In the genomic region with DNA sequence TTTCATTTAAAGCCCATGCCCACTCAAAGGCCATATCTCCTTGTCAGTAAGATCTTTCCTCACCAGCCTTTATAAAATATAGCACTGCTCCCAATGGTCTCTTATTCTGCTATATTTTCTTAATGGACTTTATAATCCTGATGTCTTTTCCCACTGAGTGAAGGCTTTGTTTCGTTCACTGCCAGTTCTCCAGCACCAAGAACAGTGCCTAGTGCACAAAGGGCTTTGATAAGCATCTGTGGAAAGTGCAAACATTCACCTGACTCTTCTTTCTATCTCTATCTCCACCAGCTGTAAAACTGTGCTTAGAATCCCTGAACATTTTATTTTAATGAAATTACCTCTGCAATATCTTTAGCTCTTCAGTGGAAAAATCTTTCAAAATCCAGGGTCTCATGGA, we compare ENCODE assay signal across 30 cellular contexts.
"Had no signal": no experiment of that assay in that cellular context is flagged by ENCODE, and none has a peak within 500 bp of the region (broad histone marks: within the 10 kb centered on the region; RNA-seq: fewer than 3 reads in every experiment).

No MANE protein-coding gene starts in this region.

- H3K9me3 ChIP-seq: breast epithelium, esophagus muscularis mucosa, gastrocnemius medialis had no signal

- ATAC-seq: activated naive CD4-positive, alpha-beta T cell treated with anti-CD3 and anti-CD28 coated beads, Interleukin-2, amount 50 U/mL, for 72 hours; activated T-cell treated with anti-CD3 and anti-CD28 coated beads, Interleukin-2, amount 50 U/mL, for 72 hours; effector memory CD8-positive, alpha-beta T cell; foreskin keratinocyte; gastrocnemius medialis; heart left ventricle; WTC11 had no signal

- H3K27ac ChIP-seq: ascending aorta, breast epithelium, cardiac muscle cell, coronary artery, esophagus muscularis mucosa, foreskin keratinocyte, gastrocnemius medialis, heart left ventricle had no signal

- H3K4me3 ChIP-seq: ascending aorta, breast epithelium, cardiac muscle cell, coronary artery, esophagus muscularis mucosa, gastrocnemius medialis, heart left ventricle had no signal

- H3K4me1 ChIP-seq: ascending aorta, breast epithelium, esophagus muscularis mucosa, foreskin keratinocyte, gastrocnemius medialis, heart left ventricle had no signal

- H3K27me3 ChIP-seq: ascending aorta, cardiac muscle cell, esophagus muscularis mucosa, foreskin keratinocyte, gastrocnemius medialis, heart left ventricle had no signal

- DNase-seq: activated CD4-positive, alpha-beta memory T cell treated with anti-CD3 and anti-CD28 coated beads, Interleukin-2, amount 10 ng/mL, durations not matched to agents 7 days and 5 days; activated CD4-positive, alpha-beta T cell treated with anti-CD3 and anti-CD28 coated beads for 1 hour; activated CD4-positive, alpha-beta T cell treated with anti-CD3 and anti-CD28 coated beads for 4 hours; activated CD4-positive, alpha-beta T cell treated with anti-CD3 and anti-CD28 coated beads, Interleukin-2, amount 10 ng/mL, durations not matched to agents 7 days and 5 days; activated CD4-positive, alpha-beta T cell treated with anti-CD3 and anti-CD28 coated beads, Interleukin-2, amount 50 U/mL, for 4 hours; activated CD8-positive, alpha-beta memory T cell treated with anti-CD3 and anti-CD28 coated beads, Interleukin-2, amount 50 U/mL, for 48 hours; activated gamma-delta T cell; activated naive CD4-positive, alpha-beta T cell; activated naive CD4-positive, alpha-beta T cell treated with anti-CD3 and anti-CD28 coated beads, Interleukin-2, amount 10 ng/mL, durations not matched to agents 7 days and 5 days; activated naive CD8-positive, alpha-beta T cell treated with anti-CD3 and anti-CD28 coated beads, Interleukin-2, amount 10 ng/mL, durations not matched to agents 7 days and 5 days; activated T-cell treated with anti-CD3 and anti-CD28 coated beads for 4 hours; activated T-cell treated with anti-CD3 and anti-CD28 coated beads, Interleukin-2, amount 50 U/mL, for 24 hours; activated T-cell treated with anti-CD3 and anti-CD28 coated beads, Interleukin-2, amount 50 U/mL, for 72 hours; central memory CD4-positive, alpha-beta T cell; cerebellar nuclear complex; effector CD4-positive, alpha-beta T cell; effector memory CD8-positive, alpha-beta T cell; erythroblast; foreskin keratinocyte; gastrocnemius medialis; glutamatergic neuron; heart left ventricle; T-helper 2 cell had no signal
